Comparison of ENCODE assay signal across 7 cellular contexts in genomic region chr7:143792633-143793032, GRCh38.
DNase-seq lines count a peak whose midpoint lies in the region; ATAC-seq and TF ChIP-seq lines count a peak whose summit lies in the region.
"Not testable (repeated sequence)": the region's sequence is repeated elsewhere in the genome, so short reads cannot be mapped to it uniquely, and the experiment has no call there.

No MANE protein-coding gene starts in this region.

- ATAC-seq in stimulated activated naive B cell treated with anti-CD40 and anti-IgM and Interleukin-4, amounts not matched to agents 10 μg/mL and 1 μg/mL and 100 μg/mL, for 72 hours (replicated peaks) = peak; percentile 34 to 51

- not testable (repeated sequence) for H3K36me3 Mint-ChIP-seq in T-helper 2 cell treated with Interferon-gamma antibody and Interleukin-4, amounts not matched to agents 5 μg/mL and 100 μg/mL, for 36 hours (ENCODE audit: low read depth); stimulated activated naive B cell treated with anti-CD40 and anti-IgM and Interleukin-4, amounts not matched to agents 10 μg/mL and 1 μg/mL and 100 μg/mL, for 72 hours

- not testable (repeated sequence) for H3K27ac ChIP-seq in brain microvascular endothelial cell

- in situ Hi-C loops in brain microvascular endothelial cell (cut with HindIII; ENCODE audit: low pct_ligation_motif_present, low sequenced_read_pairs) = not testable (repeated sequence)

- H3K4me1 Mint-ChIP-seq in T-helper 2 cell treated with Interferon-gamma antibody and Interleukin-4, amounts not matched to agents 5 μg/mL and 100 μg/mL, for 36 hours (ENCODE audit: low read depth); stimulated activated naive B cell treated with anti-CD40 and anti-IgM and Interleukin-4, amounts not matched to agents 10 μg/mL and 1 μg/mL and 100 μg/mL, for 72 hours: not testable (repeated sequence)

- H3K27ac Mint-ChIP-seq in T-helper 2 cell treated with Interferon-gamma antibody and Interleukin-4, amounts not matched to agents 5 μg/mL and 100 μg/mL, for 36 hours; stimulated activated naive B cell treated with anti-CD40 and anti-IgM and Interleukin-4, amounts not matched to agents 10 μg/mL and 1 μg/mL and 100 μg/mL, for 72 hours: not testable (repeated sequence)

- H3K27me3 Mint-ChIP-seq in T-helper 2 cell treated with Interferon-gamma antibody and Interleukin-4, amounts not matched to agents 5 μg/mL and 100 μg/mL, for 36 hours (ENCODE audit: low read depth); stimulated activated naive B cell treated with anti-CD40 and anti-IgM and Interleukin-4, amounts not matched to agents 10 μg/mL and 1 μg/mL and 100 μg/mL, for 72 hours: not testable (repeated sequence)

- peak; percentile 10 for DNase-seq in T-helper 2 cell treated with Interferon-gamma antibody and Interleukin-4, amounts not matched to agents 5 μg/mL and 100 μg/mL, for 36 hours (ENCODE audit: low spot score)
- DNase-seq in activated CD8-positive, alpha-beta memory T cell treated with anti-CD3 and anti-CD28 coated beads, Interleukin-2, amount 50 U/mL, for 24 hours (ENCODE audit: extremely low read depth) = peak; percentile 2
- DNase-seq in activated naive CD4-positive, alpha-beta T cell treated with Interleukin-2 at 50 U/mL for 16 hours = peak; percentile 8
- DNase-seq in brain microvascular endothelial cell = peak; percentile 58
- peak in 2 of 3 donors; percentile 5 to 15 for DNase-seq in stimulated activated CD4-positive, alpha-beta T cell treated with anti-CD3 and anti-CD28 coated beads, Interleukin-12 subunit alpha, Interleukin-12 subunit beta, amount 100 ng/mL, for 48 hours (ENCODE audit: low read depth in 2 of 3, low spot score in 1 of 3)
- peak; percentile 1 to 4 for DNase-seq in stimulated activated CD4-positive, alpha-beta T cell treated with anti-CD3 and anti-CD28 coated beads, Interleukin-4, amount 100 ng/mL, for 48 hours (ENCODE audit: low read depth in 2 of 2)
- not testable (repeated sequence) for DNase-seq in stimulated activated naive B cell treated with anti-CD40 and anti-IgM and Interleukin-4, amounts not matched to agents 10 μg/mL and 1 μg/mL and 100 μg/mL, for 72 hours

- not testable (repeated sequence) for H3K36me3 ChIP-seq in brain microvascular endothelial cell (replicated peaks)

- not testable (repeated sequence) for H3K9me3 Mint-ChIP-seq in T-helper 2 cell treated with Interferon-gamma antibody and Interleukin-4, amounts not matched to agents 5 μg/mL and 100 μg/mL, for 36 hours; stimulated activated naive B cell treated with anti-CD40 and anti-IgM and Interleukin-4, amounts not matched to agents 10 μg/mL and 1 μg/mL and 100 μg/mL, for 72 hours

- not testable (repeated sequence) for H3K4me3 ChIP-seq in brain microvascular endothelial cell (ENCODE audit: low read depth, low read length)

- not testable (repeated sequence) for TF ChIP-seq CTCF in brain microvascular endothelial cell (IDR thresholded peaks at IDR 0.05; ENCODE audit: low read depth, low read length, missing control alignments)

- H3K4me3 Mint-ChIP-seq in T-helper 2 cell treated with Interferon-gamma antibody and Interleukin-4, amounts not matched to agents 5 μg/mL and 100 μg/mL, for 36 hours; stimulated activated naive B cell treated with anti-CD40 and anti-IgM and Interleukin-4, amounts not matched to agents 10 μg/mL and 1 μg/mL and 100 μg/mL, for 72 hours: not testable (repeated sequence)

- not testable (repeated sequence) for H3K27me3 ChIP-seq in brain microvascular endothelial cell (replicated peaks)
